In genomic region chr3:61251174-61251972, GRCh38 we compare ENCODE assay signal across 8 cellular contexts. TPM values are rescaled to one million over a fixed set of nuclear protein-coding genes. Genes with fewer than 3 reads are reported as not detected.
DNase-seq lines count a peak whose midpoint lies in the region; ATAC-seq and TF ChIP-seq lines count a peak whose summit lies in the region.

TSS of gene FHIT (minus strand) at chr3:61251452.

- CTCF ChIA-PET in CD4-positive, alpha-beta memory T cell (lab: Charles Lee; ENCODE audit: partially characterized antibody): no interaction called here
- CTCF ChIA-PET in activated CD4-positive, alpha-beta memory T cell treated with anti-CD3 and anti-CD28 coated beads for 36 hours (lab: Charles Lee): no interaction called here

- TF ChIP-seq CTCF in right lobe of liver (IDR thresholded peaks at IDR 0.05): no peak

- H3K36me3 Mint-ChIP-seq in CD4-positive, alpha-beta memory T cell: peaks cover 0 to 7% of the 10 kb centered on the region in 2 donors
- no peaks in the 10 kb centered on the region for H3K36me3 Mint-ChIP-seq in activated CD4-positive, alpha-beta memory T cell treated with anti-CD3 and anti-CD28 coated beads for 36 hours

- H3K27me3 Mint-ChIP-seq in CD4-positive, alpha-beta memory T cell: peaks cover 0 to 4% of the 10 kb centered on the region in 2 donors
- peaks cover 2% of the 10 kb centered on the region for H3K27me3 Mint-ChIP-seq in activated CD4-positive, alpha-beta memory T cell treated with anti-CD3 and anti-CD28 coated beads for 36 hours

- POLR2A ChIA-PET in CD4-positive, alpha-beta memory T cell (lab: Charles Lee; ENCODE audit: partially characterized antibody): no interaction called here
- POLR2A ChIA-PET in activated CD4-positive, alpha-beta memory T cell treated with anti-CD3 and anti-CD28 coated beads for 36 hours (lab: Charles Lee): no interaction called here

- WGBS in right lobe of liver (ENCODE audit: insufficient coverage, low coverage, low lambda C conversion rate, missing lambda C conversion rate): under 1% methylated on average over 25 of the region's 41 CpGs

- H3K9ac ChIP-seq in duodenal mucosa (ENCODE audit: low read depth in 1 of 2, low read length in 2 of 2): peak within 1 kb of the TSS; percentile 63 to 65

- TF ChIP-seq POLR2A in right lobe of liver (IDR thresholded peaks at IDR 0.05): peak; percentile 74

- intact Hi-C loops in CD4-positive, alpha-beta memory T cell (cut with micrococcal nuclease): loop anchor here (2.0 kb wide), 1 partner anchor 1173 kb away; no protein-coding TSS in a partner anchor
- intact Hi-C loops in activated CD4-positive, alpha-beta memory T cell treated with anti-CD3 and anti-CD28 coated beads for 36 hours (cut with micrococcal nuclease): loop anchor here (10.0 kb wide), 1 partner anchor 1207 kb away; no protein-coding TSS in a partner anchor
- intact Hi-C loops in right lobe of liver (cut with DNase I): no loop called here

- no peaks in the 10 kb centered on the region for H3K27me3 ChIP-seq in CD4-positive, alpha-beta memory T cell (ENCODE audit: insufficient read depth, low read length)
- H3K27me3 ChIP-seq in duodenal mucosa (ENCODE audit: control insufficient read depth in 1 of 2, insufficient read depth in 2 of 2, low read length in 2 of 2): no peaks in the 10 kb centered on the region
- no peaks in the 10 kb centered on the region for H3K27me3 ChIP-seq in right lobe of liver

- peak within 1 kb of the TSS; percentile 8 to 62 for H3K4me3 ChIP-seq in CD4-positive, alpha-beta memory T cell (ENCODE audit: low read length in 2 of 2)
- H3K4me3 ChIP-seq in duodenal mucosa (ENCODE audit: low read depth in 1 of 2, low read length in 2 of 2) (peak within 1 kb of the TSS; percentile 70 to 80), right lobe of liver (peak within 1 kb of the TSS; percentile 68 to 82 (median 80))

- peak; percentile 93 for ATAC-seq in GM19397 (IDR thresholded peaks at IDR 0.05; ENCODE audit: unreplicated experiment)
- peak; percentile 83 for ATAC-seq in HG03565 (IDR thresholded peaks at IDR 0.05; ENCODE audit: unreplicated experiment)
- peak; percentile 92 to 97 (median 94) for ATAC-seq in right lobe of liver

- no peaks in the 10 kb centered on the region for H3K36me3 ChIP-seq in CD4-positive, alpha-beta memory T cell (ENCODE audit: insufficient read depth, low read length)
- H3K36me3 ChIP-seq in duodenal mucosa (ENCODE audit: control insufficient read depth in 1 of 2, insufficient read depth in 2 of 2, low read length in 2 of 2) (no peaks in the 10 kb centered on the region), right lobe of liver (no peaks in the 10 kb centered on the region)

- peak within 1 kb of the TSS; percentile 81 to 97 (median 89) for H3K27ac Mint-ChIP-seq in CD4-positive, alpha-beta memory T cell
- peak within 1 kb of the TSS; percentile 83 for H3K27ac Mint-ChIP-seq in activated CD4-positive, alpha-beta memory T cell treated with anti-CD3 and anti-CD28 coated beads for 36 hours

- peaks cover 19% of the 10 kb centered on the region for H3K4me1 ChIP-seq in CD4-positive, alpha-beta memory T cell (ENCODE audit: insufficient read depth, low read length)
- H3K4me1 ChIP-seq in duodenal mucosa (ENCODE audit: control insufficient read depth in 1 of 2, insufficient read depth in 2 of 2, low read length in 2 of 2) (peaks cover 8 to 9% of the 10 kb centered on the region in 2 donors), right lobe of liver (no peaks in the 10 kb centered on the region)

- H3K4me3 Mint-ChIP-seq in CD4-positive, alpha-beta memory T cell: peak within 1 kb of the TSS; percentile 87 to 97 (median 92)
- H3K4me3 Mint-ChIP-seq in activated CD4-positive, alpha-beta memory T cell treated with anti-CD3 and anti-CD28 coated beads for 36 hours: peak within 1 kb of the TSS; percentile 91

- H3K4me1 Mint-ChIP-seq in CD4-positive, alpha-beta memory T cell: peaks cover 16 to 25% (median 20%) of the 10 kb centered on the region in 4 donors
- H3K4me1 Mint-ChIP-seq in activated CD4-positive, alpha-beta memory T cell treated with anti-CD3 and anti-CD28 coated beads for 36 hours (ENCODE audit: low read depth): peaks cover 17% of the 10 kb centered on the region

- H3K9me3 ChIP-seq in CD4-positive, alpha-beta memory T cell (ENCODE audit: control insufficient read depth in 1 of 2, low read length in 2 of 2): no peaks in the 10 kb centered on the region
- H3K9me3 ChIP-seq in duodenal mucosa (ENCODE audit: control insufficient read depth in 1 of 2, low read length in 2 of 2) (no peaks in the 10 kb centered on the region), right lobe of liver (no peaks in the 10 kb centered on the region)

- DNase-seq in CD4-positive, alpha-beta memory T cell: peak; percentile 85 to 88 (median 85)
- DNase-seq in NCI-H82 (lab: John Stamatoyannopoulos, UW): peak; percentile 95
- DNase-seq in activated CD4-positive, alpha-beta memory T cell treated with anti-CD3 and anti-CD28 coated beads for 36 hours: peak; percentile 95
- DNase-seq in right lobe of liver: peak; percentile 96 to 99 (median 97)
- DNase-seq in stimulated activated CD4-positive, alpha-beta T cell treated with anti-CD3 and anti-CD28 coated beads, Interleukin-4, amount 100 ng/mL, for 24 hours: peak; percentile 93

- H3K9me3 Mint-ChIP-seq in CD4-positive, alpha-beta memory T cell: no peaks in the 10 kb centered on the region
- H3K9me3 Mint-ChIP-seq in activated CD4-positive, alpha-beta memory T cell treated with anti-CD3 and anti-CD28 coated beads for 36 hours: no peaks in the 10 kb centered on the region

- H3K27ac ChIP-seq in CD4-positive, alpha-beta memory T cell (ENCODE audit: low read depth, low read length): peak within 1 kb of the TSS; percentile 59
- peak within 1 kb of the TSS; percentile 66 for H3K27ac ChIP-seq in duodenal mucosa (ENCODE audit: low read depth, low read length)
- peak within 1 kb of the TSS; percentile 89 to 95 (median 94) for H3K27ac ChIP-seq in right lobe of liver

RNA-seq across cellular contexts. Expression of gene FHIT, which starts in this region (rescaled TPM):
- 10 to 100 TPM; 48.3 to 58.7 TPM for total RNA-seq in CD4-positive, alpha-beta memory T cell
- 10 to 100 TPM in 1 of 2 donors, 1 to 10 TPM in 1; 8.5 to 18.1 TPM for polyA plus RNA-seq in CD4-positive, alpha-beta memory T cell
- total RNA-seq in activated CD4-positive, alpha-beta memory T cell treated with anti-CD3 and anti-CD28 coated beads for 36 hours: 1 to 10 TPM; 7.2 to 8.7 TPM
- total RNA-seq in right lobe of liver: 10 to 100 TPM in 2 of 6 experiments, 1 to 10 TPM in 4; 6.6 to 11.2 (median 8.0) TPM

Comparison
In these comparisons a context has a peak if more than half of its experiments do, and no peak if none do; other contexts are left out.
1. Peak in every context shown above with its lines: DNase-seq, ATAC-seq, H3K4me3 ChIP-seq and H3K27ac ChIP-seq.
2. RNA of gene FHIT (total RNA-seq): 48.3 to 58.7 TPM in CD4-positive, alpha-beta memory T cell; 6.6 to 11.2 TPM in right lobe of liver and 7.2 to 8.7 TPM in activated CD4-positive, alpha-beta memory T cell treated with anti-CD3 and anti-CD28 coated beads for 36 hours; every median in the first group is over 4 times any median in the second.
3. intact Hi-C loops: an anchor here in CD4-positive, alpha-beta memory T cell (2.0 kb wide) and activated CD4-positive, alpha-beta memory T cell treated with anti-CD3 and anti-CD28 coated beads for 36 hours (10.0 kb wide); none called in right lobe of liver.